10 cellular contexts compared by ENCODE assay signal in the genomic region with DNA sequence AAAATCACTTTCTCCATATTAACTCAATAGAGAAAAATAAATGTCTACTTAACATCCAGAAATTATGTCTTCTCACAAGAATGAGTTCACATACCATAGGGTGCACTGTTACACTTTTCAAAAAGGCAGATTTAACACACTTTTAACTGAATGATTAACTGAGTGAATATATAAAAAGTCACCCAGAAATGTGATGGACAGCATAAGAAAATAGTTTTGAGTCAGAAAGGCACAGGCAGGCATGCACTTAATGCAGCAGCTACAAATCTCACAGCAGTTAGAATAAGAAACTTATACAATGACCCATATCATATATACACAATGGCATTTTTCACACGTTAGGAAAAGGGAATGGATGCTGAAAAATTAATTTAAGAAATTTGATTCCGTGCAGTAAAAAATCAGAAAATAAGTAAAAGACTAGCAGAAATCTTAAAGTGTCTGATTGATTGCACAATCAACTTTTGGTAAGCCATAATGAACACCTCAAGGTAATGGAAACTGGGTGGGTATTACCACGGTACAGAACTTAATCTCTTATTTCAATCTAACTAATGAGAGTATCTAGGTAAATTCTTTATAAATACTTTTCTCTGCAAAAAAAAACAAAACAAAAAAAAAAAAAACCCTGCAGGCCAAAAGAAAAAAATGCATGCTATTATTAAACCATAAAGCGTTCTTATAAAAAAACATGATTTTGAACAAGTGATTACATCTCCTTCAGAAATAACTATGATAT. TPM values are rescaled to one million over a fixed set of nuclear protein-coding genes. Genes with fewer than 3 reads are reported as not detected.
A peak's percentile ranks its signal among the peaks of the same experiment; 100 is the strongest.
DNase-seq lines count a peak whose midpoint lies in the region; ATAC-seq and TF ChIP-seq lines count a peak whose summit lies in the region.
"Had no signal": no experiment of that assay in that cellular context is flagged by ENCODE, and none has a peak within 500 bp of the region (broad histone marks: within the 10 kb centered on the region; RNA-seq: fewer than 3 reads in every experiment).

No MANE protein-coding gene starts in this region.

- H2BK15ac ChIP-seq in IMR-90 (ENCODE audit: low read depth, low read length), result no peak overlapping the region

- intact Hi-C loops in CD4-positive, alpha-beta memory T cell (cut with micrococcal nuclease), result loop anchor here (10.0 kb wide), 1 partner anchor 541 kb away; no protein-coding TSS in a partner anchor
- intact Hi-C loops in IMR-90 (cut with micrococcal nuclease), result no loop called here
- intact Hi-C loops in mammary epithelial cell (cut with micrococcal nuclease), result loop anchor here (10.0 kb wide), 1 partner anchor 431 kb away; no protein-coding TSS in a partner anchor

- H3K23ac ChIP-seq in IMR-90 (ENCODE audit: low read depth, low read length), result peak overlapping the region; percentile 7; the same call in 1 of the 2 replicates

- BruUV-seq in IMR-90 (replicated peaks; lab: Mats Ljungman, UMichigan) (TSS peak; percentile 11), mammary epithelial cell (replicated peaks; lab: Mats Ljungman, UMichigan) (no TSS peak)

- H3K9me3 ChIP-seq in CD4-positive, alpha-beta memory T cell (ENCODE audit: control insufficient read depth in 1 of 2, low read length in 2 of 2), result no peaks in the 10 kb centered on the region
- no peaks in the 10 kb centered on the region for H3K9me3 ChIP-seq in IMR-90 (ENCODE audit: control insufficient read depth, insufficient read depth, low read length)
- H3K9me3 ChIP-seq in mammary epithelial cell (replicated peaks; ENCODE audit: insufficient read depth, low read length), result no peaks in the 10 kb centered on the region
- H3K9me3 ChIP-seq: spleen had no signal

- H3K9me3 Mint-ChIP-seq in CD4-positive, alpha-beta memory T cell, result no peaks in the 10 kb centered on the region
- peaks cover 8% of the 10 kb centered on the region for H3K9me3 Mint-ChIP-seq in nephron progenitor cell
- H3K9me3 Mint-ChIP-seq: activated naive CD4-positive, alpha-beta T cell treated with anti-CD3 and anti-CD28 coated beads for 36 hours had no signal

- CTCF ChIA-PET in CD4-positive, alpha-beta memory T cell (lab: Charles Lee; ENCODE audit: partially characterized antibody), result interaction anchor here (0.7 kb wide), 1 partner anchor 33 kb away, joined by 3 read pairs; no protein-coding TSS in a partner anchor
- CTCF ChIA-PET in IMR-90 (lab: Yijun Ruan, JAX) (interaction anchor here (0.6 to 1.0 kb wide), 4 partner anchors 238 to 1792 kb away, joined by 3 to 4 read pairs (median 3); no protein-coding TSS in a partner anchor), mammary epithelial cell (lab: Charles Lee; ENCODE audit: low non-redundant PET) (no interaction called here)

- H2BK20ac ChIP-seq in IMR-90 (ENCODE audit: low read depth, low read length), result no peak overlapping the region

- no peak overlapping the region for H2BK120ac ChIP-seq in IMR-90 (ENCODE audit: low read depth, low read length)

- H3K27me3 ChIP-seq in CD4-positive, alpha-beta memory T cell (ENCODE audit: insufficient read depth, low read length), result no peaks in the 10 kb centered on the region
- H3K27me3 ChIP-seq in IMR-90 (ENCODE audit: control insufficient read depth, insufficient read depth, low read length), result no peaks in the 10 kb centered on the region
- no peaks in the 10 kb centered on the region for H3K27me3 ChIP-seq in mammary epithelial cell (ENCODE audit: insufficient read depth, low read length)
- H3K27me3 ChIP-seq: spleen had no signal

- no peak for TF ChIP-seq CTCF in IMR-90 (conservative IDR thresholded peaks at IDR 0.05; ENCODE audit: low read depth, low read length)
- TF ChIP-seq CTCF in mammary epithelial cell (conservative IDR thresholded peaks at IDR 0.05 in 1 of 2, IDR thresholded peaks at IDR 0.05 in 1 of 2; ENCODE audit: extremely low read depth in 1 of 2, insufficient read depth in 1 of 2, low read depth in 1 of 2, low read length in 2 of 2), result no peak
- TF ChIP-seq CTCF in nephron progenitor cell (IDR thresholded peaks at IDR 0.05), result no peak

- H3K79me2 ChIP-seq in mammary epithelial cell (ENCODE audit: insufficient read depth, low read length), result peaks cover 83% of the 10 kb centered on the region

- dilution Hi-C loops in IMR-90 (cut with HindIII; ENCODE audit: low sequenced_read_pairs, unreplicated experiment) (no loop called here), mammary epithelial cell (cut with HindIII; ENCODE audit: low sequenced_read_pairs) (no loop called here)

- H4K20me1 ChIP-seq in IMR-90 (ENCODE audit: insufficient read depth, low read length) (peaks cover 71% of the 10 kb centered on the region), mammary epithelial cell (ENCODE audit: insufficient read depth, low read length) (no peaks in the 10 kb centered on the region)

- peak overlapping the region in 2 of 7 donors; percentile 8 to 68 for H3K27ac Mint-ChIP-seq in CD4-positive, alpha-beta memory T cell
- H3K27ac Mint-ChIP-seq in nephron progenitor cell, result no peak overlapping the region
- H3K27ac Mint-ChIP-seq: activated naive CD4-positive, alpha-beta T cell treated with anti-CD3 and anti-CD28 coated beads for 36 hours had no signal

- no peak overlapping the region for H2AK5ac ChIP-seq in IMR-90 (ENCODE audit: low read depth, low read length)

- no peak overlapping the region for H4K5ac ChIP-seq in IMR-90 (ENCODE audit: low read depth, low read length)

- peaks cover 4 to 34% of the 10 kb centered on the region in 2 experiments; a peak in 3 of 4 replicates for H3K79me1 ChIP-seq in IMR-90 (ENCODE audit: low read depth in 1 of 2, low read length in 2 of 2)

- in situ Hi-C loops in IMR-90 (cut with MboI; ENCODE audit: low sequenced_read_pairs) (no loop called here), mammary epithelial cell (cut with MboI; ENCODE audit: low sequenced_read_pairs in 2 of 2) (no loop called here)

- H4K91ac ChIP-seq in IMR-90 (ENCODE audit: insufficient read depth, low read depth, low read length), result no peak overlapping the region

- H2BK5ac ChIP-seq in IMR-90 (ENCODE audit: low read depth, low read length, poor library complexity, severe bottlenecking), result no peak overlapping the region

- no peak overlapping the region for H2AFZ ChIP-seq in IMR-90 (replicated peaks; ENCODE audit: low read length, poor library complexity)
- no peak overlapping the region for H2AFZ ChIP-seq in mammary epithelial cell (ENCODE audit: low read depth, low read length)

- ATAC-seq in IMR-90 (ENCODE audit: low read depth), result no peak

- H3K4me1 ChIP-seq in CD4-positive, alpha-beta memory T cell (ENCODE audit: insufficient read depth, low read length), result peaks cover 54% of the 10 kb centered on the region
- H3K4me1 ChIP-seq in IMR-90 (ENCODE audit: control insufficient read depth, insufficient read depth, low read length) (no peaks in the 10 kb centered on the region), mammary epithelial cell (ENCODE audit: insufficient read depth, low read length) (peaks cover 4% of the 10 kb centered on the region)

- H3K36me3 ChIP-seq in CD4-positive, alpha-beta memory T cell (ENCODE audit: insufficient read depth, low read length), result no peaks in the 10 kb centered on the region
- H3K36me3 ChIP-seq in IMR-90 (ENCODE audit: control insufficient read depth, insufficient read depth, low read length) (no peaks in the 10 kb centered on the region), mammary epithelial cell (ENCODE audit: insufficient read depth, low read length) (no peaks in the 10 kb centered on the region)
- H3K36me3 ChIP-seq: spleen had no signal

- no peak overlapping the region for H4K8ac ChIP-seq in IMR-90 (ENCODE audit: low read depth in 2 of 2, low read length in 2 of 2)

- POLR2A ChIA-PET in CD4-positive, alpha-beta memory T cell (lab: Charles Lee; ENCODE audit: partially characterized antibody), result no interaction called here
- POLR2A ChIA-PET in IMR-90 (lab: Charles Lee; ENCODE audit: unreplicated experiment), result no interaction called here

- H3K9me1 ChIP-seq in IMR-90 (ENCODE audit: insufficient read depth, low read length), result peaks cover 4% of the 10 kb centered on the region; the same call in 1 of the 2 replicates

- no peak overlapping the region for H3K4ac ChIP-seq in IMR-90 (ENCODE audit: low read depth, low read length)

- no peak for DNase-seq in CD4-positive, alpha-beta memory T cell
- no peak for DNase-seq in IMR-90
- DNase-seq in mammary epithelial cell, result peak; percentile 26
- DNase-seq in nephron progenitor cell, result no peak
- DNase-seq in NCI-H2081 treated with DMSO at 0.1 percent for 48 hours (lab: John Stamatoyannopoulos, UW), result no peak
- no peak for DNase-seq in NCI-H1105 (lab: John Stamatoyannopoulos, UW)
- DNase-seq in AML-193 (lab: John Stamatoyannopoulos, UW), result no peak
- DNase-seq in medulla oblongata (ENCODE audit: extremely low spot score), result no peak
- DNase-seq: activated naive CD4-positive, alpha-beta T cell treated with anti-CD3 and anti-CD28 coated beads for 36 hours; spleen had no signal

- peak overlapping the region in 7 of 8 donors; percentile 32 to 71 (median 48) for H3K4me3 Mint-ChIP-seq in CD4-positive, alpha-beta memory T cell
- peak overlapping the region; percentile 96 for H3K4me3 Mint-ChIP-seq in nephron progenitor cell
- H3K4me3 Mint-ChIP-seq: activated naive CD4-positive, alpha-beta T cell treated with anti-CD3 and anti-CD28 coated beads for 36 hours had no signal

- no CpG with 5 or more reads among the region's 4 CpGs for WGBS in IMR-90 (ENCODE audit: extremely low coverage in 2 of 2, insufficient read length in 1 of 2), 2 experiments
- 0% methylated on average over 4 of the region's 4 CpGs for WGBS in mammary epithelial cell (ENCODE audit: low coverage, missing lambda C conversion rate)

- H3K56ac ChIP-seq in IMR-90 (ENCODE audit: extremely low read depth, insufficient read depth, low read length), result no peak overlapping the region

- H3K4me3 ChIP-seq in CD4-positive, alpha-beta memory T cell (ENCODE audit: low read length in 2 of 2), result no peak overlapping the region
- H3K4me3 ChIP-seq in IMR-90 (ENCODE audit: insufficient read depth, low read depth, low read length), result no peak overlapping the region
- H3K4me3 ChIP-seq in mammary epithelial cell (replicated peaks in 1 of 3; ENCODE audit: insufficient read depth in 1 of 3, low read depth in 2 of 3, low read length in 3 of 3), result peak overlapping the region; percentile 1 to 91 (median 72)

- TF ChIP-seq POLR2A in IMR-90 (IDR thresholded peaks at IDR 0.05; ENCODE audit: low read depth, low read length), result no peak

- no peak overlapping the region for H2AK9ac ChIP-seq in IMR-90 (replicated peaks; ENCODE audit: low read depth, low read length, poor library complexity)

- peaks cover 0 to 14% of the 10 kb centered on the region in 2 donors for H3K36me3 Mint-ChIP-seq in CD4-positive, alpha-beta memory T cell
- H3K36me3 Mint-ChIP-seq in nephron progenitor cell (ENCODE audit: low read depth), result peaks cover 16% of the 10 kb centered on the region

- no peak overlapping the region for H3K27ac ChIP-seq in CD4-positive, alpha-beta memory T cell (ENCODE audit: low read depth, low read length)
- H3K27ac ChIP-seq in IMR-90 (ENCODE audit: insufficient read depth, low read length) (no peak overlapping the region), mammary epithelial cell (ENCODE audit: insufficient read depth, low read depth, low read length) (peak overlapping the region; percentile 65)
- H3K27ac ChIP-seq: spleen had no signal

- H3K14ac ChIP-seq in IMR-90 (replicated peaks; ENCODE audit: low read depth, low read length), result no peak overlapping the region

- H3K18ac ChIP-seq in IMR-90 (ENCODE audit: low read depth, low read length), result no peak overlapping the region

- peaks cover 33 to 68% (median 49%) of the 10 kb centered on the region in 4 donors for H3K4me1 Mint-ChIP-seq in CD4-positive, alpha-beta memory T cell
- H3K4me1 Mint-ChIP-seq in nephron progenitor cell, result peaks cover 42% of the 10 kb centered on the region

- H3K9ac ChIP-seq in IMR-90 (ENCODE audit: low read depth, low read length) (no peak overlapping the region), mammary epithelial cell (ENCODE audit: insufficient read depth, low read length) (peak overlapping the region; percentile 15)

- TF ChIP-seq RAD21 in IMR-90 (IDR thresholded peaks at IDR 0.05; ENCODE audit: low read length), result no peak

- H3K4me2 ChIP-seq in IMR-90 (ENCODE audit: low read depth, low read length), result peak overlapping the region; percentile 18; the same call in 1 of the 2 replicates
- H3K4me2 ChIP-seq in mammary epithelial cell (ENCODE audit: insufficient read depth, low read depth, low read length), result peak overlapping the region; percentile 90

- no peaks in the 10 kb centered on the region for H3K27me3 Mint-ChIP-seq in CD4-positive, alpha-beta memory T cell
- no peaks in the 10 kb centered on the region for H3K27me3 Mint-ChIP-seq in nephron progenitor cell (ENCODE audit: low read depth, poor library complexity)

RNA-seq across cellular contexts. Expression of gene MED13L, which starts 3.5 kb away (rescaled TPM):
- 100 to 1,000 TPM; 150 to 156 TPM for total RNA-seq in CD4-positive, alpha-beta memory T cell
- 10 to 100 TPM in 1 of 2 donors, 1 to 10 TPM in 1; 3.8 to 12.4 TPM for polyA plus RNA-seq in CD4-positive, alpha-beta memory T cell
- total RNA-seq in IMR-90 (2012; rRNA removed), result 49.1 and 93.3 TPM in 2 replicates
- polyA plus RNA-seq in IMR-90 (2012; rRNA removed), result 17.9 and 18.1 TPM in 2 replicates
- 7.7 and 9.4 TPM in 2 replicates for polyA plus RNA-seq in IMR-90 (2012; cell fraction: cytosol; rRNA removed)
- polyA plus RNA-seq in IMR-90 (2012; cell fraction: nucleus; rRNA removed; ENCODE audit: low replicate concordance), result 15.3 and 42.2 TPM in 2 replicates
- total RNA-seq in mammary epithelial cell, result 100 to 1,000 TPM in 1 of 2 donors, 10 to 100 TPM in 1; 85.6 to 140 TPM
- polyA plus RNA-seq in mammary epithelial cell, result 20.5 TPM
- polyA minus RNA-seq in mammary epithelial cell, result 61.0 TPM

Comparison
In these comparisons a context has a peak if more than half of its experiments do, and no peak if none do; other contexts are left out.
1. H3K4me3 ChIP-seq: peak in mammary epithelial cell (3 of 3); none in CD4-positive, alpha-beta memory T cell (0 of 2) and IMR-90 (single experiment).